ENCODE assay signal across 8 cellular contexts in the genomic region with DNA sequence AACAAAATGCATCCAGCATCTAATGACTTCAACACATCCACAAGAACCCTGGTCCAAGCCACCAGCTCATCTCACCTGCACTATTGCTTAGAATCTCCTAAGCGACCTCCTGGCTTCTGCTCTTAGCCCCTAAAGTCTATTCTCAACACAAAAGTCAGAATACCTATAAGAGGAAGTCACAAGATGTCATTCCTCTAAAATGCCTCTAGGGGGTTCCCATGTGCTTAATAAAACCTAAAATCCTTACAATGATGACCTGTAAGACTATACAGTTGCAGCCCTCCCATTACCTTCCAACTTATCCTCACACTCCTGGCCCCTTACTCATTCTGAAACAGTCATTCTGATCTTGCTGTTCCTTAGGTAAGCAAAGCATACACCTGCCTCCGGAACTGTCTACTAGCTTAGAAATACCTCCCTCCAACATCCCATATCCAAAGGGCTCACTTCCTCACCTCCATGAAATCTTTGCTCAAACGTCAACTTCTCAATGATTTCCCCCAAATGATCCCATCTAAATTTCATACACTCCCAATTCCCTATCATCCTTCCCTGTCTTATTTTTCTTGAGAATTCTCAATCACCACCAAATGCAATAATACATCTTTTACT. TPM values are rescaled to one million over a fixed set of nuclear protein-coding genes. Genes with fewer than 3 reads are reported as not detected.
A peak's percentile ranks its signal among the peaks of the same experiment; 100 is the strongest.
DNase-seq lines count a peak whose midpoint lies in the region; ATAC-seq and TF ChIP-seq lines count a peak whose summit lies in the region.

No MANE protein-coding gene starts in this region.

- ATAC-seq in GM18870 (IDR thresholded peaks at IDR 0.05; ENCODE audit: unreplicated experiment) (peak; percentile 87), HG03175 (IDR thresholded peaks at IDR 0.05; ENCODE audit: unreplicated experiment) (peak; percentile 88)

- no peak overlapping the region for H4K91ac ChIP-seq in mesenchymal stem cell (ENCODE audit: low read length)

- peaks cover 26 to 39% of the 10 kb centered on the region in 2 experiments for H3K27me3 ChIP-seq in mesenchymal stem cell (ENCODE audit: control insufficient read depth in 1 of 2, insufficient read depth in 1 of 2, low read length in 2 of 2)

- H3K4ac ChIP-seq in mesenchymal stem cell (ENCODE audit: low read depth in 1 of 2, low read length in 2 of 2), result no peak overlapping the region

- H3K4me2 ChIP-seq in mesenchymal stem cell (ENCODE audit: low read length, poor library complexity, severe bottlenecking), result no peak overlapping the region

- no peak overlapping the region for H3K27ac ChIP-seq in mesenchymal stem cell (ENCODE audit: low read length, poor library complexity, severe bottlenecking)

- no peak overlapping the region for H3K18ac ChIP-seq in mesenchymal stem cell (ENCODE audit: low read depth in 1 of 2, low read length in 2 of 2)

- no peak overlapping the region for H2AK5ac ChIP-seq in mesenchymal stem cell (ENCODE audit: low read length, severe bottlenecking)

- no peak overlapping the region for H3K4me3 ChIP-seq in choroid plexus epithelial cell (ENCODE audit: low read depth, low read length)
- no peak overlapping the region for H3K4me3 ChIP-seq in mesenchymal stem cell (ENCODE audit: insufficient read depth in 1 of 2, low read depth in 1 of 2, low read length in 2 of 2)

- peaks cover 7% of the 10 kb centered on the region for H3K4me1 ChIP-seq in mesenchymal stem cell (ENCODE audit: control insufficient read depth, insufficient read depth, low read depth, low read length)

- H3K36me3 ChIP-seq in mesenchymal stem cell (ENCODE audit: control insufficient read depth in 1 of 2, insufficient read depth in 2 of 2, low read depth in 1 of 2, low read length in 2 of 2), result no peaks in the 10 kb centered on the region

- TF ChIP-seq CTCF in choroid plexus epithelial cell (conservative IDR thresholded peaks at IDR 0.05; ENCODE audit: low read depth, low read length), result peak; percentile 64

- H2BK120ac ChIP-seq in mesenchymal stem cell (ENCODE audit: low read depth, low read length), result no peak overlapping the region

- DNase-seq in Caki2 (ENCODE audit: low read depth) (peak; percentile 22), NOMO-1 treated with DMSO at 0.1 percent for 48 hours (lab: John Stamatoyannopoulos, UW; ENCODE audit: unreplicated experiment) (peak; percentile 60), choroid plexus epithelial cell (ENCODE audit: low read depth) (peak; percentile 71), mesenchymal stem cell (peak; percentile 48), cortex of kidney (lab: John Stamatoyannopoulos, UW) (no peak), NK-92 (lab: John Stamatoyannopoulos, UW; ENCODE audit: unreplicated experiment) (no peak)

- no peak overlapping the region for H2BK12ac ChIP-seq in mesenchymal stem cell (ENCODE audit: low read length in 2 of 2)

- H2BK15ac ChIP-seq in mesenchymal stem cell (ENCODE audit: low read depth, poor library complexity, severe bottlenecking), result no peak overlapping the region

- H2AFZ ChIP-seq in mesenchymal stem cell (ENCODE audit: low read depth, low read length), result no peak overlapping the region

- in situ Hi-C loops in Caki2 (cut with HindIII; ENCODE audit: low pct_unique_long_range_greater_than_20kb, low sequenced_read_pairs), result no loop called here

- WGBS in mesenchymal stem cell, result 68% methylated on average over 3 of the region's 3 CpGs

- no peak overlapping the region for H3K14ac ChIP-seq in mesenchymal stem cell (ENCODE audit: low read length in 2 of 2)

- H3K9ac ChIP-seq in mesenchymal stem cell (ENCODE audit: low read length), result no peak overlapping the region

- peaks cover 9% of the 10 kb centered on the region for H3K79me1 ChIP-seq in mesenchymal stem cell (replicated peaks; ENCODE audit: low read length, poor library complexity, severe bottlenecking)

- H2BK5ac ChIP-seq in mesenchymal stem cell (ENCODE audit: low read depth, low read length, poor library complexity, severe bottlenecking), result no peak overlapping the region

- H3K9me3 ChIP-seq in mesenchymal stem cell (ENCODE audit: control insufficient read depth, low read length), result no peaks in the 10 kb centered on the region

- no peak overlapping the region for H4K8ac ChIP-seq in mesenchymal stem cell (ENCODE audit: low read length)

- H3K23ac ChIP-seq in mesenchymal stem cell (ENCODE audit: low read length in 2 of 2), result no peak overlapping the region

RNA-seq across cellular contexts. Expression of a gene that starts 10.0 kb away (rescaled TPM):
- 4.6 and 5.0 TPM in 2 replicates for total RNA-seq in Caki2 (2014; rRNA removed; shearing (Covaris generic); ENCODE audit: low replicate concordance)
- 3.5 TPM for polyA plus RNA-seq in mesenchymal stem cell (2013, experiment 1 of 2)
- polyA plus RNA-seq in mesenchymal stem cell (2013, experiment 2 of 2), result 3.5 TPM

RNA-seq across cellular contexts. Expression of a gene that starts 11.0 kb away (rescaled TPM):
- 3.7 and 4.3 TPM in 2 replicates for total RNA-seq in Caki2 (2014; rRNA removed; shearing (Covaris generic); ENCODE audit: low replicate concordance)
- 13.1 TPM for polyA plus RNA-seq in mesenchymal stem cell (2013, experiment 1 of 2)
- 12.5 TPM for polyA plus RNA-seq in mesenchymal stem cell (2013, experiment 2 of 2)

RNA-seq across cellular contexts. Expression of a gene that starts 23.3 kb away (rescaled TPM):
- total RNA-seq in Caki2 (2014; rRNA removed; shearing (Covaris generic); ENCODE audit: low replicate concordance), result 4.1 and 9.5 TPM in 2 replicates
- polyA plus RNA-seq in mesenchymal stem cell (2013, experiment 1 of 2), result 12.1 TPM
- 11.8 TPM for polyA plus RNA-seq in mesenchymal stem cell (2013, experiment 2 of 2)

Comparison
In these comparisons a context has a peak if more than half of its experiments do, and no peak if none do; other contexts are left out.
1. DNase-seq: peak in Caki2 (single experiment), NOMO-1 treated with DMSO at 0.1 percent for 48 hours (single experiment), choroid plexus epithelial cell (single experiment) and mesenchymal stem cell (single experiment); none in cortex of kidney (single experiment) and NK-92 (single experiment).